ENCODE assay signal across 20 cellular contexts in the genomic region with DNA sequence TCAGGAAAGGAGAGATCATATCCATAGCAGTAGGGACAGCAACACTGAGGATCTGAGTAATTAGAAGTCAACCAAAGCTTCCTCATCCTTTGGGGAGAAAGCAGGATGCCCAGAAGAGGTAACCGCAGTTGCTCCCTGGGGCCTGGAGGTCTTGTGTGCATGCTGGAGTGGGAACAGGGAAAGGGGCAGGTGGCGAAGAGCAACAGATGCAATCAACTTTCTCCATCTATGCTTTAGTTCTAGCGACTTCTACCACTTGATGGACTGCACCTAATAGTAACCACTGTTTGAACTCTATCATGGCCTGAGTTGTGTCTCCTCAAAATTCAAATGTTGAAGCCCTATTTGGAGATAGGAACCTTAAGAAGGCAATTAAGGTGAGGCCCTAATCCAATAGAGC.
"Had no signal": no experiment of that assay in that cellular context is flagged by ENCODE, and none has a peak within 500 bp of the region (broad histone marks: within the 10 kb centered on the region; RNA-seq: fewer than 3 reads in every experiment).

No MANE protein-coding gene starts in this region.

- DNase-seq: colonic mucosa; cortex of kidney; effector CD4-positive, alpha-beta T cell; effector memory CD4-positive, alpha-beta T cell; esophagus squamous epithelium; foreskin fibroblast; foreskin melanocyte; gastrocnemius medialis; glutamatergic neuron; heart right ventricle; hippocampal formation; left cardiac atrium; left lung; left ventricle myocardium superior; lower lobe of right lung; mesenchymal stem cell; mucosa of descending colon; naive B cell had no signal

- H3K4me1 Mint-ChIP-seq: mesothelial cell of epicardium, naive B cell had no signal

- H3K36me3 ChIP-seq: colonic mucosa, esophagus squamous epithelium, gastrocnemius medialis, heart right ventricle, left lung, lower lobe of right lung had no signal

- H3K4me3 Mint-ChIP-seq: dendritic cell treated with granulocyte-macrophage colony-stimulating factor and Interleukin-4, amounts not matched to agents 40 ng/mL and 50 ng/mL, for 4 days; mesothelial cell of epicardium; naive B cell had no signal

- ATAC-seq: gastrocnemius medialis, heart right ventricle, left cardiac atrium, left lung, left ventricle myocardium superior, lower lobe of right lung, mucosa of descending colon had no signal

- H3K36me3 Mint-ChIP-seq: mesothelial cell of epicardium, naive B cell had no signal

- H3K27ac ChIP-seq: colonic mucosa, esophagus squamous epithelium, gastrocnemius medialis, heart right ventricle, left lung, lower lobe of right lung had no signal

- H3K4me1 ChIP-seq: colonic mucosa, esophagus squamous epithelium, gastrocnemius medialis, heart right ventricle, left lung, lower lobe of right lung had no signal

- H3K27ac Mint-ChIP-seq: dendritic cell treated with granulocyte-macrophage colony-stimulating factor and Interleukin-4, amounts not matched to agents 40 ng/mL and 50 ng/mL, for 4 days; mesothelial cell of epicardium had no signal

- H3K27me3 ChIP-seq: colonic mucosa, gastrocnemius medialis had no signal

- H3K9me3 Mint-ChIP-seq: dendritic cell treated with granulocyte-macrophage colony-stimulating factor and Interleukin-4, amounts not matched to agents 40 ng/mL and 50 ng/mL, for 4 days; mesothelial cell of epicardium had no signal

- H3K4me3 ChIP-seq: colonic mucosa, esophagus squamous epithelium, gastrocnemius medialis, heart right ventricle, left lung, lower lobe of right lung, mucosa of descending colon had no signal
